ENCODE assay signal across 1 cellular context in genomic region chr2:42136832-42137821, GRCh38.
TF ChIP-seq lines count a peak whose summit lies in the region.

No MANE protein-coding gene starts in this region.

TF ChIP-seq in endothelial cell of umbilical vein, 7 proteins besides CTCF, POLR2A, EP300 and RAD21:
- TF ChIP-seq POLR2AphosphoS5 (IDR thresholded peaks at IDR 0.05; ENCODE audit: insufficient read depth, low read depth, low read length), result no peak
- TF ChIP-seq JUN (IDR thresholded peaks at IDR 0.05; ENCODE audit: borderline replicate concordance, insufficient read depth, insufficient read length, low read depth), result no peak
- TF ChIP-seq EZH2 (IDR thresholded peaks at IDR 0.05; ENCODE audit: borderline replicate concordance, low read depth, low read length, severe bottlenecking), result no peak
- no peak for TF ChIP-seq FOS (IDR thresholded peaks at IDR 0.05; ENCODE audit: borderline replicate concordance, insufficient read depth, low read length)
- TF ChIP-seq MAX (IDR thresholded peaks at IDR 0.05; ENCODE audit: insufficient read depth, insufficient read length), result no peak
- no peak for TF ChIP-seq GATA2 (IDR thresholded peaks at IDR 0.05; ENCODE audit: insufficient read depth, insufficient read length, low read depth, low read length)
- TF ChIP-seq MYC (IDR thresholded peaks at IDR 0.05; ENCODE audit: low read depth, low read length), result no peak
TF ChIP-seq in endothelial cell of umbilical vein: peak in this region for 0.
